8 cellular contexts compared by ENCODE assay signal in genomic region chr19:10836478-10837325, GRCh38. TPM values are rescaled to one million over a fixed set of nuclear protein-coding genes. Genes with fewer than 3 reads are reported as not detected.
A peak's percentile ranks its signal among the peaks of the same experiment; 100 is the strongest.
DNase-seq lines count a peak whose midpoint lies in the region; ATAC-seq and TF ChIP-seq lines count a peak whose summit lies in the region.

No MANE protein-coding gene starts in this region.

- peak overlapping the region; percentile 16 for H2AFZ ChIP-seq in OCI-LY1 (ENCODE audit: low read length)

- no peaks in the 10 kb centered on the region for H3F3A ChIP-seq in OCI-LY1 (ENCODE audit: insufficient read depth, low read length)

- no peaks in the 10 kb centered on the region for H3K27me3 ChIP-seq in OCI-LY1 (ENCODE audit: insufficient read depth, low read length)
- H3K27me3 ChIP-seq in thyroid gland, result no peaks in the 10 kb centered on the region

- H3K4me2 ChIP-seq in OCI-LY1 (ENCODE audit: low read length), result peak overlapping the region; percentile 69

- intact Hi-C loops in thyroid gland (cut with DNase I), result no loop called here

- no peaks in the 10 kb centered on the region for H4K20me1 ChIP-seq in OCI-LY1 (ENCODE audit: insufficient read depth, low read length)

- peaks cover 19% of the 10 kb centered on the region for H3K36me3 ChIP-seq in OCI-LY1 (ENCODE audit: insufficient read depth, low read length)
- peaks cover 16% of the 10 kb centered on the region in 2 donors for H3K36me3 ChIP-seq in thyroid gland

- POLR2A ChIA-PET in GM10248 (lab: Yijun Ruan, JAX), result interaction anchor here (0.8 kb wide), 1 partner anchor 11 kb away, joined by 3 read pairs; the partner anchor contains the start of gene C19orf38

- peak; percentile 18 for ATAC-seq in HG03280 (IDR thresholded peaks at IDR 0.05; ENCODE audit: unreplicated experiment)

- no peak for TF ChIP-seq POLR2A in thyroid gland (IDR thresholded peaks at IDR 0.05)

- no peaks in the 10 kb centered on the region for H3K9me2 ChIP-seq in OCI-LY1 (ENCODE audit: low read depth, low read length)

- H3K4me3 ChIP-seq in OCI-LY1 (ENCODE audit: low read depth, low read length, poor library complexity, severe bottlenecking) (peak overlapping the region; percentile 69), thyroid gland (replicated peaks in 1 of 3) (peak overlapping the region in 2 of 3 donors; percentile 63 to 76)

- DNase-seq in GM10248 (ENCODE audit: extremely low spot score) (peak; percentile 89), fibroblast of the conjunctiva (ENCODE audit: low read depth) (peak; percentile 76), occipital lobe (lab: John Stamatoyannopoulos, UW) (peak; percentile 84), thyroid gland (peak; percentile 75 to 86), EL (no peak)
- peak; percentile 91 to 92 for DNase-seq in activated T-cell treated with anti-CD3 and anti-CD28 coated beads, Interleukin-2, amount 50 U/mL, for 48 hours

- 31 to 38% methylated on average over 37 to 38 of the region's 38 CpGs for WGBS in thyroid gland, 2 donors

- H3K79me2 ChIP-seq in OCI-LY1 (ENCODE audit: insufficient read depth, low read length), result no peaks in the 10 kb centered on the region

- H3K9me3 ChIP-seq in OCI-LY1 (ENCODE audit: low read length) (no peaks in the 10 kb centered on the region; the same call in 1 of the 2 replicates), thyroid gland (no peaks in the 10 kb centered on the region)

- H3K4me1 ChIP-seq in OCI-LY1 (ENCODE audit: insufficient read depth, low read length, severe bottlenecking) (peaks cover 9% of the 10 kb centered on the region), thyroid gland (peaks cover 6 to 7% of the 10 kb centered on the region in 2 donors)

- H3K27ac ChIP-seq in OCI-LY1 (ENCODE audit: low read depth, low read length, poor library complexity, severe bottlenecking), result peak overlapping the region; percentile 91
- peak overlapping the region; percentile 97 to 99 (median 99) for H3K27ac ChIP-seq in thyroid gland

- CTCF ChIA-PET in GM10248 (lab: Yijun Ruan, JAX), result interaction anchor here (1.0 to 3.6 kb wide), 14 partner anchors 10 to 137 kb away, joined by 3 to 45 read pairs (median 4); partner anchors contain the start of genes CARM1 and DNM2

- no peak for TF ChIP-seq CTCF in GM10248 (IDR thresholded peaks at IDR 0.05; ENCODE audit: control extremely low read depth, extremely low read depth, low read depth, missing control alignments)
- no peak for TF ChIP-seq CTCF in OCI-LY1 (IDR thresholded peaks at IDR 0.05; ENCODE audit: low read length)
- TF ChIP-seq CTCF in thyroid gland (IDR thresholded peaks at IDR 0.05), result no peak

- peak overlapping the region; percentile 84 for H3K9ac ChIP-seq in OCI-LY1 (ENCODE audit: low read length)

RNA-seq across cellular contexts. Expression of gene TMED1, which starts 0.7 kb away (rescaled TPM):
- 11.5 TPM for total RNA-seq in occipital lobe
- 10 to 100 TPM; 41.2 to 71.3 (median 48.7) TPM for total RNA-seq in thyroid gland

RNA-seq across cellular contexts. Expression of gene C19orf38, which starts 11.5 kb away (rescaled TPM):
- 0.94 TPM for total RNA-seq in occipital lobe
- total RNA-seq in thyroid gland, result 1 to 10 TPM in 2 of 4 donors, not detected in 2; 1.5 to 1.7 TPM

RNA-seq across cellular contexts. Expression of gene CARM1, which starts 34.7 kb away (rescaled TPM):
- total RNA-seq in occipital lobe (22.3 TPM), thyroid gland (10 to 100 TPM; 12.2 to 14.8 (median 13.1) TPM)
